32 cellular contexts compared by ENCODE assay signal in genomic region chr7:96825285-96825684, GRCh38.
"Had no signal": no experiment of that assay in that cellular context is flagged by ENCODE, and none has a peak within 500 bp of the region (broad histone marks: within the 10 kb centered on the region; RNA-seq: fewer than 3 reads in every experiment).

No MANE protein-coding gene starts in this region.

- H3K27ac Mint-ChIP-seq: activated B cell treated with CpG ODN at 0.5 μM for 24 hours; activated naive CD4-positive, alpha-beta T cell treated with anti-CD3 and anti-CD28 coated beads for 36 hours; activated naive CD8-positive, alpha-beta T cell treated with anti-CD3 and anti-CD28 coated beads for 36 hours; activated naive CD8-positive, alpha-beta T cell treated with anti-CD3 and anti-CD28 coated beads, Interleukin-2, amount 50 U/mL, for 24 hours; activated T-helper 1 cell treated with anti-CD3 and anti-CD28 coated beads, Interleukin-12 subunit alpha, Interleukin-12 subunit beta, Interleukin-2, Interleukin-4 antibody, amounts not matched to agents 30 ng/mL and 10 ng/mL and 1 ng/mL, durations not matched to agents 14 hours and 24 hours and 36 hours; activated T-helper 2 cell treated with anti-CD3 and anti-CD28 coated beads, Interferon-gamma antibody, Interleukin-2, Interleukin-4, amounts not matched to agents 10 μg/mL and 5 μg/mL and 100 μg/mL, durations not matched to agents 14 hours and 24 hours and 36 hours; effector memory CD8-positive, alpha-beta T cell; T-helper 17 cell; T-helper 2 cell treated with Interferon-gamma antibody and Interleukin-4, amounts not matched to agents 5 μg/mL and 100 μg/mL, for 36 hours had no signal

- H3K9me3 Mint-ChIP-seq: activated naive CD4-positive, alpha-beta T cell treated with anti-CD3 and anti-CD28 coated beads for 36 hours; activated naive CD4-positive, alpha-beta T cell treated with anti-CD3 and anti-CD28 coated beads, Interleukin-2, amount 50 U/mL, for 24 hours; activated naive CD8-positive, alpha-beta T cell treated with anti-CD3 and anti-CD28 coated beads, Interleukin-2, amount 50 U/mL, for 24 hours; activated T-helper 1 cell treated with anti-CD3 and anti-CD28 coated beads, Interleukin-12 subunit alpha, Interleukin-12 subunit beta, Interleukin-2, Interleukin-4 antibody, amounts not matched to agents 30 ng/mL and 10 ng/mL and 1 ng/mL, durations not matched to agents 14 hours and 24 hours and 36 hours; effector memory CD8-positive, alpha-beta T cell; T-helper 2 cell treated with Interferon-gamma antibody and Interleukin-4, amounts not matched to agents 5 μg/mL and 100 μg/mL, for 36 hours had no signal

- DNase-seq: activated B cell treated with CpG ODN at 0.5 μM for 24 hours; activated CD4-positive, alpha-beta T cell treated with anti-CD3 and anti-CD28 coated beads for 48 hours; activated CD4-positive, alpha-beta T cell treated with anti-CD3 and anti-CD28 coated beads, Interleukin-2, amount 50 U/mL, for 1 hour; activated CD4-positive, alpha-beta T cell treated with anti-CD3 and anti-CD28 coated beads, Interleukin-2, amount 50 U/mL, for 48 hours; activated CD8-positive, alpha-beta memory T cell treated with anti-CD3 and anti-CD28 coated beads for 24 hours; activated effector memory CD4-positive, alpha-beta T cell treated with anti-CD3 and anti-CD28 coated beads, Interleukin-2, amount 50 U/mL, for 16 hours; activated naive CD4-positive, alpha-beta T cell treated with anti-CD3 and anti-CD28 coated beads for 36 hours; activated naive CD8-positive, alpha-beta T cell treated with anti-CD3 and anti-CD28 coated beads for 36 hours; activated naive CD8-positive, alpha-beta T cell treated with anti-CD3 and anti-CD28 coated beads, Interleukin-2, amount 50 U/mL, for 24 hours; activated T-cell treated with anti-CD3 and anti-CD28 coated beads, Interleukin-2, amount 50 U/mL, for 1 hour; activated T-cell treated with anti-CD3 and anti-CD28 coated beads, Interleukin-2, amount 50 U/mL, for 48 hours; amygdala; aorta; body of pancreas; caudate nucleus; cortex of kidney; dermis blood vessel endothelial cell; effector CD4-positive, alpha-beta T cell; effector memory CD8-positive, alpha-beta T cell; erythroblast; foreskin keratinocyte; gastrocnemius medialis; glutamatergic neuron; T-helper 1 cell; T-helper 17 cell; T1000; WERI-Rb-1 had no signal

- H3K36me3 Mint-ChIP-seq: activated naive CD4-positive, alpha-beta T cell treated with anti-CD3 and anti-CD28 coated beads, Interleukin-2, amount 50 U/mL, for 24 hours had no signal

- ATAC-seq: activated CD4-positive, CD25-positive, alpha-beta regulatory T cell treated with anti-CD3 and anti-CD28 coated beads, Interleukin-2, amount 50 U/mL, for 24 hours; activated naive CD8-positive, alpha-beta T cell treated with anti-CD3 and anti-CD28 coated beads, Interleukin-2, amount 50 U/mL, for 24 hours; body of pancreas; effector memory CD8-positive, alpha-beta T cell; gastrocnemius medialis; T-helper 17 cell had no signal

- H3K4me1 Mint-ChIP-seq: activated B cell treated with CpG ODN at 0.5 μM for 24 hours; activated naive CD4-positive, alpha-beta T cell treated with anti-CD3 and anti-CD28 coated beads, Interleukin-2, amount 50 U/mL, for 24 hours had no signal

- H3K4me3 Mint-ChIP-seq: activated B cell treated with CpG ODN at 0.5 μM for 24 hours; activated naive CD4-positive, alpha-beta T cell treated with anti-CD3 and anti-CD28 coated beads for 36 hours; activated naive CD4-positive, alpha-beta T cell treated with anti-CD3 and anti-CD28 coated beads, Interleukin-2, amount 50 U/mL, for 24 hours; activated naive CD8-positive, alpha-beta T cell treated with anti-CD3 and anti-CD28 coated beads for 36 hours; activated naive CD8-positive, alpha-beta T cell treated with anti-CD3 and anti-CD28 coated beads, Interleukin-2, amount 50 U/mL, for 24 hours; activated T-helper 1 cell treated with anti-CD3 and anti-CD28 coated beads, Interleukin-12 subunit alpha, Interleukin-12 subunit beta, Interleukin-2, Interleukin-4 antibody, amounts not matched to agents 30 ng/mL and 10 ng/mL and 1 ng/mL, durations not matched to agents 14 hours and 24 hours and 36 hours; effector memory CD8-positive, alpha-beta T cell; T-helper 17 cell; T-helper 2 cell treated with Interferon-gamma antibody and Interleukin-4, amounts not matched to agents 5 μg/mL and 100 μg/mL, for 36 hours had no signal
